In the genomic region with DNA sequence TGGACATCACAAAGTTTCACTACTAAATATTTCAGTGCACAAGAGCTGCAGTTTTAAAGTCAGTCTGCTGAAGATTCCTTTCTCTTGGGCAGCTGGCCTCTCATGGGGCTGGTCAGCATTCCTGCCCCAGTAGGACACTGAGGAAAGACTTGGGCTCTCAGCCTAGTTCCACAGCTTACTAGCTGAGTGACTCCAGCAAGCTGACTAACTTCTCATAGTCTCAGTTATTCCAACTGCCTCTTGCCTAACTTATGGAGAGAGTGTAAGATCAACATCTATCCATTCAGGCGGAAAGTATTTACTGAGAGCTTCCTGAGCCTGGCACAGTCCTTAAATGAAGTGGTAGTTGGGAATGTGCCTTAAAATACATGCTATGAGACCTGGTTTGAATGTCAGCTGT, we compare ENCODE assay signal across 20 cellular contexts. TPM values are rescaled to one million over a fixed set of nuclear protein-coding genes. Genes with fewer than 3 reads are reported as not detected.
A peak's percentile ranks its signal among the peaks of the same experiment; 100 is the strongest.
DNase-seq lines count a peak whose midpoint lies in the region; ATAC-seq, FAIRE-seq and TF ChIP-seq lines count a peak whose summit lies in the region.
"Had no signal": no experiment of that assay in that cellular context is flagged by ENCODE, and none has a peak within 500 bp of the region (broad histone marks: within the 10 kb centered on the region; RNA-seq: fewer than 3 reads in every experiment).

No MANE protein-coding gene starts in this region.

- no peaks in the 10 kb centered on the region for H3K79me1 ChIP-seq in IMR-90 (ENCODE audit: low read depth in 1 of 2, low read length in 2 of 2)

- POLR2A ChIA-PET in IMR-90 (lab: Charles Lee; ENCODE audit: unreplicated experiment): no interaction called here

- H2BK120ac ChIP-seq in IMR-90 (ENCODE audit: low read depth, low read length): peak overlapping the region; percentile 75

- DNase-seq in IMR-90 (peak; percentile 91), dedifferentiated amniotic fluid mesenchymal stem cell (ENCODE audit: extremely low spot score) (peak; percentile 86), lung (ENCODE audit: low spot score) (no peak), GM12892 (ENCODE audit: insufficient read length) (no peak), NCI-H1048 (lab: John Stamatoyannopoulos, UW) (no peak), occipital lobe (lab: John Stamatoyannopoulos, UW) (no peak)
- DNase-seq: activated effector memory CD4-positive, alpha-beta T cell treated with Interleukin-2 at 50 U/mL for 16 hours; cerebellar nuclear complex; DMS153; esophagus squamous epithelium; Kasumi-1; kidney; NCI-H2081; nephron progenitor cell; stimulated activated CD4-positive, alpha-beta T cell treated with anti-CD3 and anti-CD28 coated beads, Interleukin-15, amount 100 ng/mL, for 24 hours; uterus had no signal

- H3K4me1 ChIP-seq in ACC112 (ENCODE audit: control insufficient read depth, insufficient read depth, low read length, unreplicated experiment) (peaks cover 20% of the 10 kb centered on the region), IMR-90 (ENCODE audit: control insufficient read depth, insufficient read depth, low read length) (peaks cover 5% of the 10 kb centered on the region; the same call in 1 of the 2 replicates), lung (ENCODE audit: control insufficient read depth in 2 of 2, insufficient read depth in 2 of 2, low read length in 2 of 2) (no peaks in the 10 kb centered on the region)
- H3K4me1 ChIP-seq: uterus had no signal

- in situ Hi-C loops in IMR-90 (cut with MboI; ENCODE audit: low sequenced_read_pairs): no loop called here

- no peak for TF ChIP-seq POLR2A in IMR-90 (IDR thresholded peaks at IDR 0.05; ENCODE audit: low read depth, low read length)
- TF ChIP-seq POLR2A in GM12892 (IDR thresholded peaks at IDR 0.05; ENCODE audit: low read depth, low read length): no peak

- H3K27ac ChIP-seq in ACC112 (ENCODE audit: low read depth, low read length): peak overlapping the region; percentile 42; the same call in 1 of the 2 replicates
- no peak overlapping the region for H3K27ac ChIP-seq in IMR-90 (ENCODE audit: insufficient read depth, low read length)
- H3K27ac ChIP-seq in lung (ENCODE audit: low read depth in 1 of 2, low read length in 1 of 2): no peak overlapping the region
- H3K27ac ChIP-seq: esophagus squamous epithelium, uterus had no signal

- no peak overlapping the region for H2AK5ac ChIP-seq in IMR-90 (ENCODE audit: low read depth, low read length)

- H2BK15ac ChIP-seq in IMR-90 (ENCODE audit: low read depth, low read length): peak overlapping the region; percentile 3; the same call in 1 of the 3 replicates

- no peak overlapping the region for H3K9ac ChIP-seq in IMR-90 (ENCODE audit: low read depth, low read length)

- no peaks in the 10 kb centered on the region for H3K27me3 ChIP-seq in ACC112 (ENCODE audit: insufficient read depth, low read length)
- H3K27me3 ChIP-seq in IMR-90 (ENCODE audit: control insufficient read depth, insufficient read depth, low read length): no peaks in the 10 kb centered on the region
- no peaks in the 10 kb centered on the region for H3K27me3 ChIP-seq in lung (ENCODE audit: control insufficient read depth, insufficient read depth)
- H3K27me3 ChIP-seq: esophagus squamous epithelium, uterus had no signal

- no peak overlapping the region for H3K4me3 ChIP-seq in ACC112 (ENCODE audit: low read depth, low read length)
- no peak overlapping the region for H3K4me3 ChIP-seq in IMR-90 (ENCODE audit: insufficient read depth, low read depth, low read length)
- no peak overlapping the region for H3K4me3 ChIP-seq in lung
- H3K4me3 ChIP-seq: esophagus squamous epithelium, uterus had no signal

- no peak overlapping the region for H4K5ac ChIP-seq in IMR-90 (ENCODE audit: low read depth, low read length)

- ATAC-seq in IMR-90 (ENCODE audit: low read depth) (peak; percentile 95), lung (ENCODE audit: insufficient read depth, low FRiP score) (peak; percentile 51), HG02623 (IDR thresholded peaks at IDR 0.05; ENCODE audit: unreplicated experiment) (no peak)

- TF ChIP-seq CTCF in IMR-90 (conservative IDR thresholded peaks at IDR 0.05; ENCODE audit: low read depth, low read length) (no peak), lung (IDR thresholded peaks at IDR 0.05; ENCODE audit: control extremely low read depth, extremely low read depth) (no peak)

- peak overlapping the region; percentile 56 for H3K4ac ChIP-seq in IMR-90 (ENCODE audit: low read depth, low read length)

- CTCF ChIA-PET in IMR-90 (lab: Yijun Ruan, JAX): interaction anchor here (0.9 to 1.6 kb wide), 5 partner anchors 11 to 378 kb away, joined by 3 to 7 read pairs (median 3); no protein-coding TSS in a partner anchor

- FAIRE-seq in GM12892 (lab: Jason Lieb, UNC): no peak
- FAIRE-seq: kidney had no signal

- peak overlapping the region; percentile 41 for H2BK20ac ChIP-seq in IMR-90 (ENCODE audit: low read depth, low read length)

- H4K20me1 ChIP-seq in IMR-90 (ENCODE audit: insufficient read depth, low read length): no peaks in the 10 kb centered on the region

- no peaks in the 10 kb centered on the region for H3K9me3 ChIP-seq in IMR-90 (ENCODE audit: control insufficient read depth, insufficient read depth, low read length)
- no peaks in the 10 kb centered on the region for H3K9me3 ChIP-seq in lung (ENCODE audit: control insufficient read depth in 2 of 2, insufficient read depth in 1 of 2, low read length in 1 of 2)
- H3K9me3 ChIP-seq: esophagus squamous epithelium, uterus had no signal

- peaks cover 3% of the 10 kb centered on the region; the same call in 1 of the 2 replicates for H3K9me1 ChIP-seq in IMR-90 (ENCODE audit: insufficient read depth, low read length)

- no peak overlapping the region for H3K56ac ChIP-seq in IMR-90 (ENCODE audit: extremely low read depth, insufficient read depth, low read length)

- H2BK5ac ChIP-seq in IMR-90 (ENCODE audit: low read depth, low read length, poor library complexity, severe bottlenecking): peak overlapping the region; percentile 84

- intact Hi-C loops in IMR-90 (cut with micrococcal nuclease): no loop called here

- H4K8ac ChIP-seq in IMR-90 (ENCODE audit: low read depth in 2 of 2, low read length in 2 of 2): peak overlapping the region in 1 of 2 experiments; percentile 2; a peak in 1 of 4 replicates

- H2AFZ ChIP-seq in ACC112 (ENCODE audit: low read length, unreplicated experiment) (no peak overlapping the region), IMR-90 (replicated peaks; ENCODE audit: low read length, poor library complexity) (peak overlapping the region; percentile 60)

- H4K91ac ChIP-seq in IMR-90 (ENCODE audit: insufficient read depth, low read depth, low read length): no peak overlapping the region

- H3K23ac ChIP-seq in IMR-90 (ENCODE audit: low read depth, low read length): peak overlapping the region; percentile 44; the same call in 1 of the 2 replicates

- H3K18ac ChIP-seq in IMR-90 (ENCODE audit: low read depth, low read length): peak overlapping the region; percentile 8; the same call in 1 of the 2 replicates

- WGBS in IMR-90 (ENCODE audit: extremely low coverage in 2 of 2, insufficient read length in 1 of 2), 2 experiments: no CpG with 5 or more reads among the region's 1 CpG
- 81 to 93% methylated on average over 1 of the region's 1 CpG for WGBS in lung, 2 donors

- TF ChIP-seq RAD21 in IMR-90 (IDR thresholded peaks at IDR 0.05; ENCODE audit: low read length): peak; percentile 15; the same call in 1 of the 2 replicates

- H2AK9ac ChIP-seq in IMR-90 (replicated peaks; ENCODE audit: low read depth, low read length, poor library complexity): no peak overlapping the region

- peak overlapping the region; percentile 56; the same call in 1 of the 2 replicates for H3K14ac ChIP-seq in IMR-90 (replicated peaks; ENCODE audit: low read depth, low read length)

- no peaks in the 10 kb centered on the region for H3K79me2 ChIP-seq in ACC112 (ENCODE audit: control insufficient read depth, insufficient read depth, low read length, unreplicated experiment)

- BruUV-seq in IMR-90 (replicated peaks; lab: Mats Ljungman, UMichigan): no TSS peak

- H3K36me3 ChIP-seq in ACC112 (ENCODE audit: insufficient read depth, low read length) (no peaks in the 10 kb centered on the region), IMR-90 (ENCODE audit: control insufficient read depth, insufficient read depth, low read length) (no peaks in the 10 kb centered on the region), lung (ENCODE audit: control insufficient read depth in 2 of 2, insufficient read depth in 2 of 2, low read length in 2 of 2) (no peaks in the 10 kb centered on the region)
- H3K36me3 ChIP-seq: esophagus squamous epithelium, uterus had no signal

- dilution Hi-C loops in IMR-90 (cut with HindIII; ENCODE audit: low sequenced_read_pairs, unreplicated experiment): loop anchor here (25.0 kb wide), 1 partner anchor 236 kb away; no protein-coding TSS in a partner anchor

- H3K4me2 ChIP-seq in IMR-90 (ENCODE audit: low read depth, low read length): peak overlapping the region; percentile 7; the same call in 1 of the 2 replicates

TF ChIP-seq in IMR-90, 13 proteins besides CTCF, POLR2A, EP300 and RAD21:
- TF ChIP-seq SMC3 (IDR thresholded peaks at IDR 0.05; ENCODE audit: low read depth, low read length): no peak
- 0 out of 2 replicates have a peak, but pooled peaks have one; percentile 11 for TF ChIP-seq MAFK (IDR thresholded peaks at IDR 0.05; ENCODE audit: low read depth, low read length)
- no peak for TF ChIP-seq MXI1 (IDR thresholded peaks at IDR 0.05; ENCODE audit: borderline replicate concordance, low read depth, low read length)
- TF ChIP-seq FOS (IDR thresholded peaks at IDR 0.05; ENCODE audit: low read depth, low read length): peak; percentile 19; the same call in 1 of the 2 replicates
- TF ChIP-seq CEBPB (IDR thresholded peaks at IDR 0.05; ENCODE audit: low read depth, low read length): peak; percentile 95

RNA-seq across cellular contexts. Expression of gene TM4SF4, which starts 27.0 kb away (rescaled TPM):
- total RNA-seq in IMR-90 (2012; rRNA removed): 1.1 and 1.6 TPM in 2 replicates
- 0.60 and 0.67 TPM in 2 replicates for polyA plus RNA-seq in IMR-90 (2012; rRNA removed)
- polyA plus RNA-seq in IMR-90 (2012; cell fraction: cytosol; rRNA removed): 0.08 and 0.75 TPM in 2 replicates
- polyA plus RNA-seq in IMR-90 (2012; cell fraction: nucleus; rRNA removed; ENCODE audit: low replicate concordance): 0.08 TPM in 1 of 2 replicates, not detected in the other
- 1 to 10 TPM; 1.9 to 2.2 TPM for total RNA-seq in lung
- 1 to 10 TPM in 1 of 2 donors, under 1 TPM in 1; 0.22 to 4.4 TPM for polyA plus RNA-seq in lung
- polyA plus RNA-seq in GM12892 (2012; ENCODE audit: missing spikeins): not detected
- total RNA-seq in occipital lobe: not detected
- total RNA-seq: A673; esophagus squamous epithelium; T-helper 1 cell treated with Interleukin-12 subunit alpha and Interleukin-12 subunit beta and Interleukin-4 antibody, amounts not matched to agents 30 ng/mL and 1 ng/mL, for 36 hours had no signal

Comparison
In these comparisons a context has a peak if more than half of its experiments do, and no peak if none do; other contexts are left out.
1. DNase-seq: peak in IMR-90 (single experiment) and dedifferentiated amniotic fluid mesenchymal stem cell (single experiment); none in lung (single experiment), GM12892 (single experiment), NCI-H1048 (single experiment) and occipital lobe (single experiment).